In the genomic region with DNA sequence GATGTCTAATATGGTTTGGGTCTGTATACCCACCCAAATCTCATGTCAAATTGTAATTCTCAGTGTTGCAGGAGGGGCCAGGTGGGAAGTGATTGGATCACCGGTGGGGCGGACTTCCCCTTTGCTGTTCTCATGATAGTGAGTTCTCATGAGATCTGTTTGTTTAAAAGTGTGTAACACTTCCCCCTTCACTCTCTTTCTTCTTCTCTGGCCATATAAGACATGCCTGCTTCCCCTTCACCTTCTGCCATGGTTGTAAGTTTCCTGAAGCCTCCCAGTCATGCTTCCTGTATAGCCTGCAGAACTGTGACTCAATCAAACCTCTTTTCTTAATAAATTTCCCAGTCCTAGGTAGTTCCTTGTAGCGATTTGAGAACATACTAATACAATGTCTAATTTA, we compare ENCODE assay signal across 1 cellular context.
TF ChIP-seq lines count a peak whose summit lies in the region.

No MANE protein-coding gene starts in this region.

TF ChIP-seq in endothelial cell of umbilical vein, 7 proteins besides CTCF, POLR2A, EP300 and RAD21:
- TF ChIP-seq MYC (IDR thresholded peaks at IDR 0.05; ENCODE audit: low read depth, low read length) = no peak
- TF ChIP-seq POLR2AphosphoS5 (IDR thresholded peaks at IDR 0.05; ENCODE audit: insufficient read depth, low read depth, low read length) = peak; percentile 34
- TF ChIP-seq FOS (IDR thresholded peaks at IDR 0.05; ENCODE audit: borderline replicate concordance, insufficient read depth, low read length) = peak; percentile 84
- TF ChIP-seq GATA2 (IDR thresholded peaks at IDR 0.05; ENCODE audit: insufficient read depth, insufficient read length, low read depth, low read length) = peak; percentile 15
